11 cellular contexts compared by ENCODE assay signal in genomic region chr1:55039342-55040082, GRCh38. TPM values are rescaled to one million over a fixed set of nuclear protein-coding genes. Genes with fewer than 3 reads are reported as not detected.
A peak's percentile ranks its signal among the peaks of the same experiment; 100 is the strongest.
DNase-seq lines count a peak whose midpoint lies in the region; ATAC-seq and TF ChIP-seq lines count a peak whose summit lies in the region.
"Had no signal": no experiment of that assay in that cellular context is flagged by ENCODE, and none has a peak within 500 bp of the region (broad histone marks: within the 10 kb centered on the region; RNA-seq: fewer than 3 reads in every experiment).

TSS of gene PCSK9 (plus strand) at chr1:55039548. CDS start at chr1:55039838, 290 bp downstream.

- intact Hi-C loops in left lung (cut with DNase I) (no loop called here), transverse colon (cut with DNase I; ENCODE audit: low total_unique reads) (no loop called here)

- TF ChIP-seq CTCF in cardiac fibroblast (IDR thresholded peaks at IDR 0.05; ENCODE audit: low read depth, low read length) (no peak), left lung (IDR thresholded peaks at IDR 0.05) (no peak), transverse colon (IDR thresholded peaks at IDR 0.05) (no peak)

- H3K4me1 ChIP-seq in left lung (peaks cover 0 to 32% of the 10 kb centered on the region in 2 donors), transverse colon (peaks cover 0 to 27% (median 15%) of the 10 kb centered on the region in 4 donors)

- H3K9me3 Mint-ChIP-seq in activated naive CD8-positive, alpha-beta T cell treated with anti-CD3 and anti-CD28 coated beads, Interleukin-2, amount 10 ng/mL, durations not matched to agents 7 days and 5 days, result no peaks in the 10 kb centered on the region
- H3K9me3 Mint-ChIP-seq in activated naive CD8-positive, alpha-beta T cell treated with anti-CD3 and anti-CD28 coated beads for 36 hours, result no peaks in the 10 kb centered on the region
- H3K9me3 Mint-ChIP-seq: stimulated activated naive B cell treated with anti-CD40 and anti-IgM and Interleukin-4, amounts not matched to agents 10 μg/mL and 1 μg/mL and 100 μg/mL, for 72 hours; T-helper 1 cell treated with Interleukin-12 subunit alpha and Interleukin-12 subunit beta and Interleukin-4 antibody, amounts not matched to agents 30 μg/mL and 1 μg/mL, for 36 hours had no signal

- no peak for TF ChIP-seq EP300 in transverse colon (IDR thresholded peaks at IDR 0.05; ENCODE audit: low read depth)

- DNase-seq in activated naive CD8-positive, alpha-beta T cell treated with anti-CD3 and anti-CD28 coated beads, Interleukin-2, amount 10 ng/mL, durations not matched to agents 7 days and 5 days, result no peak
- DNase-seq in activated naive CD8-positive, alpha-beta T cell treated with anti-CD3 and anti-CD28 coated beads for 36 hours, result no peak
- DNase-seq in cardiac fibroblast (ENCODE audit: low read depth in 2 of 2) (peak; percentile 23 to 37), left lung (peak; percentile 59 to 88), transverse colon (no peak), activated T-cell treated with anti-CD3 and anti-CD28 coated beads for 4 hours (no peak), amygdala (lab: John Stamatoyannopoulos, UW) (no peak)
- DNase-seq in effector CD8-positive, alpha-beta T cell (lab: John Stamatoyannopoulos, UW), result no peak
- DNase-seq: foreskin melanocyte; stimulated activated naive B cell treated with anti-CD40 and anti-IgM and Interleukin-4, amounts not matched to agents 10 μg/mL and 1 μg/mL and 100 μg/mL, for 72 hours had no signal

- no peak within 1 kb of the TSS for H3K4me3 Mint-ChIP-seq in activated naive CD8-positive, alpha-beta T cell treated with anti-CD3 and anti-CD28 coated beads, Interleukin-2, amount 10 ng/mL, durations not matched to agents 7 days and 5 days
- no peak within 1 kb of the TSS for H3K4me3 Mint-ChIP-seq in activated naive CD8-positive, alpha-beta T cell treated with anti-CD3 and anti-CD28 coated beads for 36 hours
- H3K4me3 Mint-ChIP-seq: T-helper 1 cell treated with Interleukin-12 subunit alpha and Interleukin-12 subunit beta and Interleukin-4 antibody, amounts not matched to agents 30 μg/mL and 1 μg/mL, for 36 hours had no signal

- no peak for TF ChIP-seq POLR2A in transverse colon (IDR thresholded peaks at IDR 0.05)

- no peak within 1 kb of the TSS for H3K27ac Mint-ChIP-seq in activated naive CD8-positive, alpha-beta T cell treated with anti-CD3 and anti-CD28 coated beads, Interleukin-2, amount 10 ng/mL, durations not matched to agents 7 days and 5 days
- no peak within 1 kb of the TSS for H3K27ac Mint-ChIP-seq in activated naive CD8-positive, alpha-beta T cell treated with anti-CD3 and anti-CD28 coated beads for 36 hours
- H3K27ac Mint-ChIP-seq: stimulated activated naive B cell treated with anti-CD40 and anti-IgM and Interleukin-4, amounts not matched to agents 10 μg/mL and 1 μg/mL and 100 μg/mL, for 72 hours; T-helper 1 cell treated with Interleukin-12 subunit alpha and Interleukin-12 subunit beta and Interleukin-4 antibody, amounts not matched to agents 30 μg/mL and 1 μg/mL, for 36 hours had no signal

- 5% methylated on average over 55 of the region's 67 CpGs; no CpG with 5 or more reads in 1 of the 2 donors for WGBS in transverse colon (ENCODE audit: low coverage in 1 of 2), 2 donors

- in situ Hi-C loops in transverse colon (cut with MboI; ENCODE audit: low pct_ligation_motif_present in 1 of 4, low pct_unique_long_range_greater_than_20kb in 1 of 4, low sequenced_read_pairs in 3 of 4), result no loop called here

- H3K9me3 ChIP-seq in left lung, result no peaks in the 10 kb centered on the region
- H3K9me3 ChIP-seq in transverse colon, result no peaks in the 10 kb centered on the region

- H3K4me1 Mint-ChIP-seq in activated naive CD8-positive, alpha-beta T cell treated with anti-CD3 and anti-CD28 coated beads, Interleukin-2, amount 10 ng/mL, durations not matched to agents 7 days and 5 days, result peaks cover 3% of the 10 kb centered on the region
- H3K4me1 Mint-ChIP-seq in activated naive CD8-positive, alpha-beta T cell treated with anti-CD3 and anti-CD28 coated beads for 36 hours, result peaks cover 2% of the 10 kb centered on the region

- H3K27me3 Mint-ChIP-seq in activated naive CD8-positive, alpha-beta T cell treated with anti-CD3 and anti-CD28 coated beads, Interleukin-2, amount 10 ng/mL, durations not matched to agents 7 days and 5 days, result peaks cover 82% of the 10 kb centered on the region
- H3K27me3 Mint-ChIP-seq in activated naive CD8-positive, alpha-beta T cell treated with anti-CD3 and anti-CD28 coated beads for 36 hours, result peaks cover 73% of the 10 kb centered on the region

- no peaks in the 10 kb centered on the region for H3K36me3 ChIP-seq in left lung
- H3K36me3 ChIP-seq in transverse colon, result no peaks in the 10 kb centered on the region

- H3K27me3 ChIP-seq in left lung (peaks cover 17 to 65% of the 10 kb centered on the region in 2 donors), transverse colon (peaks cover 44% of the 10 kb centered on the region)

- H3K36me3 Mint-ChIP-seq in activated naive CD8-positive, alpha-beta T cell treated with anti-CD3 and anti-CD28 coated beads, Interleukin-2, amount 10 ng/mL, durations not matched to agents 7 days and 5 days, result no peaks in the 10 kb centered on the region
- no peaks in the 10 kb centered on the region for H3K36me3 Mint-ChIP-seq in activated naive CD8-positive, alpha-beta T cell treated with anti-CD3 and anti-CD28 coated beads for 36 hours
- H3K36me3 Mint-ChIP-seq: stimulated activated naive B cell treated with anti-CD40 and anti-IgM and Interleukin-4, amounts not matched to agents 10 μg/mL and 1 μg/mL and 100 μg/mL, for 72 hours had no signal

- ATAC-seq in activated naive CD8-positive, alpha-beta T cell treated with anti-CD3 and anti-CD28 coated beads, Interleukin-2, amount 10 ng/mL, durations not matched to agents 7 days and 5 days (ENCODE audit: low read depth), result peak; percentile 40
- peak; percentile 79 for ATAC-seq in left lung

- H3K27ac ChIP-seq in left lung, result peak within 1 kb of the TSS; percentile 19 to 65
- H3K27ac ChIP-seq in transverse colon, result peak within 1 kb of the TSS in 3 of 4 donors; percentile 18 to 76 (median 28)

- peak within 1 kb of the TSS; percentile 15 to 49 for H3K4me3 ChIP-seq in cardiac fibroblast (replicated peaks in 1 of 2; ENCODE audit: low read depth in 2 of 2, low read length in 2 of 2)
- peak within 1 kb of the TSS; percentile 32 to 50 for H3K4me3 ChIP-seq in left lung
- H3K4me3 ChIP-seq in transverse colon, result peak within 1 kb of the TSS in 3 of 4 donors; percentile 19 to 51 (median 51)

- POLR2A ChIA-PET in activated naive CD8-positive, alpha-beta T cell treated with anti-CD3 and anti-CD28 coated beads, Interleukin-2, amount 10 ng/mL, durations not matched to agents 7 days and 5 days (lab: Charles Lee), result no interaction called here

RNA-seq across cellular contexts. Expression of gene PCSK9, which starts in this region (rescaled TPM):
- not detected for total RNA-seq in activated naive CD8-positive, alpha-beta T cell treated with anti-CD3 and anti-CD28 coated beads, Interleukin-2, amount 10 ng/mL, durations not matched to agents 7 days and 5 days
- total RNA-seq in activated naive CD8-positive, alpha-beta T cell treated with anti-CD3 and anti-CD28 coated beads for 36 hours, result not detected
- total RNA-seq in left lung, result 10 to 100 TPM; 18.7 to 55.0 TPM
- total RNA-seq in transverse colon, result 10 to 100 TPM in 1 of 4 donors, 1 to 10 TPM in 2, not detected in 1; 1.9 to 18.9 (median 2.6) TPM

Comparison
In these comparisons a context has a peak if more than half of its experiments do, and no peak if none do; other contexts are left out.
1. Peak in ATAC-seq in activated naive CD8-positive, alpha-beta T cell treated with anti-CD3 and anti-CD28 coated beads, Interleukin-2, amount 10 ng/mL, durations not matched to agents 7 days and 5 days; RNA of the gene not detected or under 1 TPM.
2. DNase-seq: peak in cardiac fibroblast (2 of 2) and left lung (2 of 2); none in activated naive CD8-positive, alpha-beta T cell treated with anti-CD3 and anti-CD28 coated beads, Interleukin-2, amount 10 ng/mL, durations not matched to agents 7 days and 5 days (single experiment), activated naive CD8-positive, alpha-beta T cell treated with anti-CD3 and anti-CD28 coated beads for 36 hours (single experiment), transverse colon (single experiment), activated T-cell treated with anti-CD3 and anti-CD28 coated beads for 4 hours (single experiment), effector CD8-positive, alpha-beta T cell (single experiment) and amygdala (0 of 56).
3. Peak in every context shown above with its lines, with median percentiles within 50 percentile points of each other: H3K4me3 ChIP-seq.